ENCODE assay signal across 1 cellular context in the genomic region with DNA sequence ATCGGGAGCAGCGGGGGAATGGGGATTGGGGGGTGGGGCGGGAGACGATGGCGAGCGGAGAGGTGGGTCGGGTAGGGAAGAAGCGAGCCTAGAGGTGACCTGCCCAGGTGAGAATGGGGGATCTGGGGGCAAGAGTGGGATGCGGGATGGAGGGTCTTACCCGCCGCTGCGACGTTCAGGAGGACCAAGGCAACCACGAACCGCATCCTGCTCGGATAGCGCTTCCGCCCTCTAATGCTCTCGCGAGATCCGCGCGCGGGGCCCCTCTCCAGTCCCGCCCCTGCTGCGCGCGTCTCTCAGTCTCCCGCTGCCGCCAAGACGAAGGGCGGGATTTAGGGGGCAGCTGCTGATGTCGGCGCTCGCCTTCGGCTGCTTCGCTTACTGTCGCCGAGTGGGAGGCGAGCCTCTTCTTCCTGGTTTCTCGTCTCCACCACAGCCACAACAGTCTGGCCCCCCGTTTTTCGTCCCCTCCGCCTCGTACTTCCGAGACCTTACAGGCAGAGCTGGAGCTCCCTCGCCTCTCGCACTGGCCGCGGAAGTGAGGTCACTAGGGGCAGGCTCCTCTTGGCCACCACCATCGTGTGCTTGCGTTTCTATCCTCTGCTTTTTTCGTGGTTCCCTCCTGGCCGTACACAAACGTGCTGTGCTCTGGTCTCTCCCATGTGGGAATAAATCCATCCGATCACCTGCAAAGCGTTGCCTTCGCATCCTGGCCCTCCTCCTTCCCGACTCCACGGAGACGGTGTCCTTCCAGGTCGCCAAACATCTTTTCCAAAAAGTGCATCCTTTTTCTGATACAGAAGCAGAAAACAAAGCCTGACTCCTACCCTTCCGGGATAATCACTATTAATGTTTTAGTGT.
A peak's percentile ranks its signal among the peaks of the same experiment; 100 is the strongest.
TF ChIP-seq lines count a peak whose summit lies in the region.

A gene (minus strand): TSS at position 233 of the 861 bp plus-strand sequence. CDS start 27 bp downstream, at position 206.

TF ChIP-seq in K562, 482 proteins besides CTCF, POLR2A, EP300 and RAD21 (continued from another document and continues in another):
- TF ChIP-seq, protein P1, sequence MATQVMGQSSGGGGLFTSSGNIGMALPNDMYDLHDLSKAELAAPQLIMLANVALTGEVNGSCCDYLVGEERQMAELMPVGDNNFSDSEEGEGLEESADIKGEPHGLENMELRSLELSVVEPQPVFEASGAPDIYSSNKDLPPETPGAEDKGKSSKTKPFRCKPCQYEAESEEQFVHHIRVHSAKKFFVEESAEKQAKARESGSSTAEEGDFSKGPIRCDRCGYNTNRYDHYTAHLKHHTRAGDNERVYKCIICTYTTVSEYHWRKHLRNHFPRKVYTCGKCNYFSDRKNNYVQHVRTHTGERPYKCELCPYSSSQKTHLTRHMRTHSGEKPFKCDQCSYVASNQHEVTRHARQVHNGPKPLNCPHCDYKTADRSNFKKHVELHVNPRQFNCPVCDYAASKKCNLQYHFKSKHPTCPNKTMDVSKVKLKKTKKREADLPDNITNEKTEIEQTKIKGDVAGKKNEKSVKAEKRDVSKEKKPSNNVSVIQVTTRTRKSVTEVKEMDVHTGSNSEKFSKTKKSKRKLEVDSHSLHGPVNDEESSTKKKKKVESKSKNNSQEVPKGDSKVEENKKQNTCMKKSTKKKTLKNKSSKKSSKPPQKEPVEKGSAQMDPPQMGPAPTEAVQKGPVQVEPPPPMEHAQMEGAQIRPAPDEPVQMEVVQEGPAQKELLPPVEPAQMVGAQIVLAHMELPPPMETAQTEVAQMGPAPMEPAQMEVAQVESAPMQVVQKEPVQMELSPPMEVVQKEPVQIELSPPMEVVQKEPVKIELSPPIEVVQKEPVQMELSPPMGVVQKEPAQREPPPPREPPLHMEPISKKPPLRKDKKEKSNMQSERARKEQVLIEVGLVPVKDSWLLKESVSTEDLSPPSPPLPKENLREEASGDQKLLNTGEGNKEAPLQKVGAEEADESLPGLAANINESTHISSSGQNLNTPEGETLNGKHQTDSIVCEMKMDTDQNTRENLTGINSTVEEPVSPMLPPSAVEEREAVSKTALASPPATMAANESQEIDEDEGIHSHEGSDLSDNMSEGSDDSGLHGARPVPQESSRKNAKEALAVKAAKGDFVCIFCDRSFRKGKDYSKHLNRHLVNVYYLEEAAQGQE (CRISPR knock-in tag; IDR thresholded peaks at IDR 0.05; ENCODE audit: low read depth): peak; percentile 78; the same call in 1 of the 2 replicates
- TF ChIP-seq ZC3H4 (CRISPR knock-in tag; IDR thresholded peaks at IDR 0.05; ENCODE audit: borderline replicate concordance) (no peak; the same call in 1 of the 2 replicates), GABPB2 (CRISPR knock-in tag; conservative IDR thresholded peaks at IDR 0.05) (no peak), ZNF766 (CRISPR knock-in tag; conservative IDR thresholded peaks at IDR 0.05) (0 out of 2 replicates have a peak, but pooled peaks have one; percentile 33), HMGN3 (IDR thresholded peaks at IDR 0.05; ENCODE audit: borderline replicate concordance, extremely low read depth, insufficient read length, low read depth, low read length) (peak; percentile 81), THRAP3 (IDR thresholded peaks at IDR 0.05; ENCODE audit: borderline replicate concordance) (no peak), KLF1 (tag; IDR thresholded peaks at IDR 0.05) (0 out of 2 replicates have a peak, but pooled peaks have one; percentile 37), GTF2A2 (tag; IDR thresholded peaks at IDR 0.05) (no peak), ZBTB8A (IDR thresholded peaks at IDR 0.05; ENCODE audit: partially characterized antibody) (no peak), POLR3A (IDR thresholded peaks at IDR 0.05; ENCODE audit: borderline replicate concordance, extremely low read depth, insufficient read depth, insufficient read length) (no peak), NFIC (IDR thresholded peaks at IDR 0.05) (peak; percentile 76), CHD4 (IDR thresholded peaks at IDR 0.05; ENCODE audit: insufficient read depth, insufficient replicate concordance, low read depth, low read length, poor library complexity, severe bottlenecking) (no peak), POU5F1 (IDR thresholded peaks at IDR 0.05; ENCODE audit: borderline replicate concordance, low read depth, low read length, partially characterized antibody) (no peak), ELF4 (CRISPR knock-in tag; IDR thresholded peaks at IDR 0.05) (no peak), ZNF77 (CRISPR knock-in tag; IDR thresholded peaks at IDR 0.05) (no peak), MAFG (tag; conservative IDR thresholded peaks at IDR 0.05) (no peak), PML (IDR thresholded peaks at IDR 0.05; ENCODE audit: low read length) (peak; percentile 94), PTRF (tag; IDR thresholded peaks at IDR 0.05) (no peak), ZNF780A (CRISPR knock-in tag; IDR thresholded peaks at IDR 0.05) (no peak), KAT2B (IDR thresholded peaks at IDR 0.05; ENCODE audit: low read depth, low read length) (no peak), HDAC6 (IDR thresholded peaks at IDR 0.05; ENCODE audit: low read depth, low read length) (no peak), NONO (IDR thresholded peaks at IDR 0.05; ENCODE audit: low read depth in 2 of 2, low read length in 1 of 2) (no peak), MYC (IDR thresholded peaks at IDR 0.05; ENCODE audit: low read depth, low read length) (peak; percentile 74), MYC (CRISPR knock-in tag; IDR thresholded peaks at IDR 0.05; ENCODE audit: borderline replicate concordance, low read depth) (0 out of 2 replicates have a peak, but pooled peaks have one; percentile 63), ZNF140 (CRISPR knock-in tag; IDR thresholded peaks at IDR 0.05) (no peak), HNRNPLL (IDR thresholded peaks at IDR 0.05; ENCODE audit: low read depth, low read length, poor library complexity, severe bottlenecking) (peak; percentile 26), GTF2E2 (tag; IDR thresholded peaks at IDR 0.05) (0 out of 2 replicates have a peak, but pooled peaks have one; percentile 70), ZNF444 (CRISPR knock-in tag; IDR thresholded peaks at IDR 0.05) (no peak), ZNF79 (CRISPR knock-in tag; IDR thresholded peaks at IDR 0.05; ENCODE audit: low read depth) (no peak), STAG1 (CRISPR knock-in tag; IDR thresholded peaks at IDR 0.05; ENCODE audit: borderline replicate concordance) (no peak), ZNF274 (IDR thresholded peaks at IDR 0.05; ENCODE audit: borderline replicate concordance, low read depth, low read length) (no peak), HDAC8 (tag; IDR thresholded peaks at IDR 0.05) (no peak), HMG20B (CRISPR knock-in tag; IDR thresholded peaks at IDR 0.05) (no peak), ZKSCAN1 (IDR thresholded peaks at IDR 0.05; ENCODE audit: low read depth, low read length) (no peak), ZNF717 (CRISPR knock-in tag; IDR thresholded peaks at IDR 0.05) (no peak), ZNF584 (CRISPR knock-in tag; IDR thresholded peaks at IDR 0.05; ENCODE audit: low read depth) (no peak), ZNF253 (CRISPR knock-in tag; conservative IDR thresholded peaks at IDR 0.05) (no peak)
- TF ChIP-seq, protein P2, sequence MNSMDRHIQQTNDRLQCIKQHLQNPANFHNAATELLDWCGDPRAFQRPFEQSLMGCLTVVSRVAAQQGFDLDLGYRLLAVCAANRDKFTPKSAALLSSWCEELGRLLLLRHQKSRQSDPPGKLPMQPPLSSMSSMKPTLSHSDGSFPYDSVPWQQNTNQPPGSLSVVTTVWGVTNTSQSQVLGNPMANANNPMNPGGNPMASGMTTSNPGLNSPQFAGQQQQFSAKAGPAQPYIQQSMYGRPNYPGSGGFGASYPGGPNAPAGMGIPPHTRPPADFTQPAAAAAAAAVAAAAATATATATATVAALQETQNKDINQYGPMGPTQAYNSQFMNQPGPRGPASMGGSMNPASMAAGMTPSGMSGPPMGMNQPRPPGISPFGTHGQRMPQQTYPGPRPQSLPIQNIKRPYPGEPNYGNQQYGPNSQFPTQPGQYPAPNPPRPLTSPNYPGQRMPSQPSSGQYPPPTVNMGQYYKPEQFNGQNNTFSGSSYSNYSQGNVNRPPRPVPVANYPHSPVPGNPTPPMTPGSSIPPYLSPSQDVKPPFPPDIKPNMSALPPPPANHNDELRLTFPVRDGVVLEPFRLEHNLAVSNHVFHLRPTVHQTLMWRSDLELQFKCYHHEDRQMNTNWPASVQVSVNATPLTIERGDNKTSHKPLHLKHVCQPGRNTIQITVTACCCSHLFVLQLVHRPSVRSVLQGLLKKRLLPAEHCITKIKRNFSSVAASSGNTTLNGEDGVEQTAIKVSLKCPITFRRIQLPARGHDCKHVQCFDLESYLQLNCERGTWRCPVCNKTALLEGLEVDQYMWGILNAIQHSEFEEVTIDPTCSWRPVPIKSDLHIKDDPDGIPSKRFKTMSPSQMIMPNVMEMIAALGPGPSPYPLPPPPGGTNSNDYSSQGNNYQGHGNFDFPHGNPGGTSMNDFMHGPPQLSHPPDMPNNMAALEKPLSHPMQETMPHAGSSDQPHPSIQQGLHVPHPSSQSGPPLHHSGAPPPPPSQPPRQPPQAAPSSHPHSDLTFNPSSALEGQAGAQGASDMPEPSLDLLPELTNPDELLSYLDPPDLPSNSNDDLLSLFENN (IDR thresholded peaks at IDR 0.05; ENCODE audit: low read depth in 2 of 2, low read length in 2 of 2): peak in 1 of 2 experiments; percentile 48; a peak in 1 of 4 replicates
- TF ChIP-seq, protein P3, sequence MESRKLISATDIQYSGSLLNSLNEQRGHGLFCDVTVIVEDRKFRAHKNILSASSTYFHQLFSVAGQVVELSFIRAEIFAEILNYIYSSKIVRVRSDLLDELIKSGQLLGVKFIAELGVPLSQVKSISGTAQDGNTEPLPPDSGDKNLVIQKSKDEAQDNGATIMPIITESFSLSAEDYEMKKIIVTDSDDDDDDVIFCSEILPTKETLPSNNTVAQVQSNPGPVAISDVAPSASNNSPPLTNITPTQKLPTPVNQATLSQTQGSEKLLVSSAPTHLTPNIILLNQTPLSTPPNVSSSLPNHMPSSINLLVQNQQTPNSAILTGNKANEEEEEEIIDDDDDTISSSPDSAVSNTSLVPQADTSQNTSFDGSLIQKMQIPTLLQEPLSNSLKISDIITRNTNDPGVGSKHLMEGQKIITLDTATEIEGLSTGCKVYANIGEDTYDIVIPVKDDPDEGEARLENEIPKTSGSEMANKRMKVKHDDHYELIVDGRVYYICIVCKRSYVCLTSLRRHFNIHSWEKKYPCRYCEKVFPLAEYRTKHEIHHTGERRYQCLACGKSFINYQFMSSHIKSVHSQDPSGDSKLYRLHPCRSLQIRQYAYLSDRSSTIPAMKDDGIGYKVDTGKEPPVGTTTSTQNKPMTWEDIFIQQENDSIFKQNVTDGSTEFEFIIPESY (CRISPR knock-in tag; IDR thresholded peaks at IDR 0.05): no peak
- TF ChIP-seq, protein P4, sequence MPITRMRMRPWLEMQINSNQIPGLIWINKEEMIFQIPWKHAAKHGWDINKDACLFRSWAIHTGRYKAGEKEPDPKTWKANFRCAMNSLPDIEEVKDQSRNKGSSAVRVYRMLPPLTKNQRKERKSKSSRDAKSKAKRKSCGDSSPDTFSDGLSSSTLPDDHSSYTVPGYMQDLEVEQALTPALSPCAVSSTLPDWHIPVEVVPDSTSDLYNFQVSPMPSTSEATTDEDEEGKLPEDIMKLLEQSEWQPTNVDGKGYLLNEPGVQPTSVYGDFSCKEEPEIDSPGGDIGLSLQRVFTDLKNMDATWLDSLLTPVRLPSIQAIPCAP (CRISPR knock-in tag; IDR thresholded peaks at IDR 0.05; ENCODE audit: borderline replicate concordance): no peak
- TF ChIP-seq, protein P5, sequence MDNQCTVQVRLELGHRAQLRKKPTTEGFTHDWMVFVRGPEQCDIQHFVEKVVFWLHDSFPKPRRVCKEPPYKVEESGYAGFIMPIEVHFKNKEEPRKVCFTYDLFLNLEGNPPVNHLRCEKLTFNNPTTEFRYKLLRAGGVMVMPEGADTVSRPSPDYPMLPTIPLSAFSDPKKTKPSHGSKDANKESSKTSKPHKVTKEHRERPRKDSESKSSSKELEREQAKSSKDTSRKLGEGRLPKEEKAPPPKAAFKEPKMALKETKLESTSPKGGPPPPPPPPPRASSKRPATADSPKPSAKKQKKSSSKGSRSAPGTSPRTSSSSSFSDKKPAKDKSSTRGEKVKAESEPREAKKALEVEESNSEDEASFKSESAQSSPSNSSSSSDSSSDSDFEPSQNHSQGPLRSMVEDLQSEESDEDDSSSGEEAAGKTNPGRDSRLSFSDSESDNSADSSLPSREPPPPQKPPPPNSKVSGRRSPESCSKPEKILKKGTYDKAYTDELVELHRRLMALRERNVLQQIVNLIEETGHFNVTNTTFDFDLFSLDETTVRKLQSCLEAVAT (IDR thresholded peaks at IDR 0.05): peak; percentile 29 to 57; a peak in 2 of 4 replicates
- TF ChIP-seq, protein P6, sequence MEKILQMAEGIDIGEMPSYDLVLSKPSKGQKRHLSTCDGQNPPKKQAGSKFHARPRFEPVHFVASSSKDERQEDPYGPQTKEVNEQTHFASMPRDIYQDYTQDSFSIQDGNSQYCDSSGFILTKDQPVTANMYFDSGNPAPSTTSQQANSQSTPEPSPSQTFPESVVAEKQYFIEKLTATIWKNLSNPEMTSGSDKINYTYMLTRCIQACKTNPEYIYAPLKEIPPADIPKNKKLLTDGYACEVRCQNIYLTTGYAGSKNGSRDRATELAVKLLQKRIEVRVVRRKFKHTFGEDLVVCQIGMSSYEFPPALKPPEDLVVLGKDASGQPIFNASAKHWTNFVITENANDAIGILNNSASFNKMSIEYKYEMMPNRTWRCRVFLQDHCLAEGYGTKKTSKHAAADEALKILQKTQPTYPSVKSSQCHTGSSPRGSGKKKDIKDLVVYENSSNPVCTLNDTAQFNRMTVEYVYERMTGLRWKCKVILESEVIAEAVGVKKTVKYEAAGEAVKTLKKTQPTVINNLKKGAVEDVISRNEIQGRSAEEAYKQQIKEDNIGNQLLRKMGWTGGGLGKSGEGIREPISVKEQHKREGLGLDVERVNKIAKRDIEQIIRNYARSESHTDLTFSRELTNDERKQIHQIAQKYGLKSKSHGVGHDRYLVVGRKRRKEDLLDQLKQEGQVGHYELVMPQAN (IDR thresholded peaks at IDR 0.05; ENCODE audit: borderline replicate concordance): peak; percentile 49; the same call in 1 of the 2 replicates
- TF ChIP-seq, protein P7, sequence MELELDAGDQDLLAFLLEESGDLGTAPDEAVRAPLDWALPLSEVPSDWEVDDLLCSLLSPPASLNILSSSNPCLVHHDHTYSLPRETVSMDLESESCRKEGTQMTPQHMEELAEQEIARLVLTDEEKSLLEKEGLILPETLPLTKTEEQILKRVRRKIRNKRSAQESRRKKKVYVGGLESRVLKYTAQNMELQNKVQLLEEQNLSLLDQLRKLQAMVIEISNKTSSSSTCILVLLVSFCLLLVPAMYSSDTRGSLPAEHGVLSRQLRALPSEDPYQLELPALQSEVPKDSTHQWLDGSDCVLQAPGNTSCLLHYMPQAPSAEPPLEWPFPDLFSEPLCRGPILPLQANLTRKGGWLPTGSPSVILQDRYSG (tag; conservative IDR thresholded peaks at IDR 0.05; ENCODE audit: low read depth): no peak
- TF ChIP-seq, protein P8, sequence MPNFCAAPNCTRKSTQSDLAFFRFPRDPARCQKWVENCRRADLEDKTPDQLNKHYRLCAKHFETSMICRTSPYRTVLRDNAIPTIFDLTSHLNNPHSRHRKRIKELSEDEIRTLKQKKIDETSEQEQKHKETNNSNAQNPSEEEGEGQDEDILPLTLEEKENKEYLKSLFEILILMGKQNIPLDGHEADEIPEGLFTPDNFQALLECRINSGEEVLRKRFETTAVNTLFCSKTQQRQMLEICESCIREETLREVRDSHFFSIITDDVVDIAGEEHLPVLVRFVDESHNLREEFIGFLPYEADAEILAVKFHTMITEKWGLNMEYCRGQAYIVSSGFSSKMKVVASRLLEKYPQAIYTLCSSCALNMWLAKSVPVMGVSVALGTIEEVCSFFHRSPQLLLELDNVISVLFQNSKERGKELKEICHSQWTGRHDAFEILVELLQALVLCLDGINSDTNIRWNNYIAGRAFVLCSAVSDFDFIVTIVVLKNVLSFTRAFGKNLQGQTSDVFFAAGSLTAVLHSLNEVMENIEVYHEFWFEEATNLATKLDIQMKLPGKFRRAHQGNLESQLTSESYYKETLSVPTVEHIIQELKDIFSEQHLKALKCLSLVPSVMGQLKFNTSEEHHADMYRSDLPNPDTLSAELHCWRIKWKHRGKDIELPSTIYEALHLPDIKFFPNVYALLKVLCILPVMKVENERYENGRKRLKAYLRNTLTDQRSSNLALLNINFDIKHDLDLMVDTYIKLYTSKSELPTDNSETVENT (CRISPR knock-in tag; IDR thresholded peaks at IDR 0.05): peak; percentile 94
